14 cellular contexts compared by ENCODE assay signal in genomic region chr20:51495921-51496545, GRCh38. TPM values are rescaled to one million over a fixed set of nuclear protein-coding genes. Genes with fewer than 3 reads are reported as not detected.
DNase-seq lines count a peak whose midpoint lies in the region; ATAC-seq and TF ChIP-seq lines count a peak whose summit lies in the region.
"Had no signal": no experiment of that assay in that cellular context is flagged by ENCODE, and none has a peak within 500 bp of the region (broad histone marks: within the 10 kb centered on the region; RNA-seq: fewer than 3 reads in every experiment).

No MANE protein-coding gene starts in this region.

- peaks cover 6% of the 10 kb centered on the region for H3K36me3 Mint-ChIP-seq in T-helper 17 cell (ENCODE audit: low read depth)

- H3K4me2 ChIP-seq in BLaER1 treated with 17β-estradiol and CSF1 and Interleukin-3, amounts not matched to agents 10 nM and 100 nM, result peak overlapping the region; percentile 83 to 96 (median 93)
- no peak overlapping the region for H3K4me2 ChIP-seq in OCI-LY7 (ENCODE audit: low read length)

- TF ChIP-seq CTCF in A673 (conservative IDR thresholded peaks at IDR 0.05; ENCODE audit: low read depth, low read length) (no peak), OCI-LY7 (conservative IDR thresholded peaks at IDR 0.05; ENCODE audit: low read length) (no peak)

- H3K4me1 ChIP-seq in A673 (ENCODE audit: insufficient read depth, low read length, poor library complexity, severe bottlenecking) (peaks cover 73% of the 10 kb centered on the region), OCI-LY7 (ENCODE audit: insufficient read depth, low read length, poor library complexity, severe bottlenecking) (peaks cover 64% of the 10 kb centered on the region)
- H3K4me1 ChIP-seq in BLaER1 treated with 17β-estradiol and CSF1 and Interleukin-3, amounts not matched to agents 10 nM and 100 nM, result peaks cover 93 to 97% (median 96%) of the 10 kb centered on the region in 10 experiments

- DNase-seq in A673 (ENCODE audit: low spot score) (no peak), T-helper 17 cell (no peak), fibroblast of gingiva (ENCODE audit: low read depth) (peak; percentile 79), OCI-LY7 (ENCODE audit: low spot score) (no peak), inferior parietal cortex (ENCODE audit: extremely low spot score) (no peak)
- DNase-seq: activated T-cell treated with anti-CD3 and anti-CD28 coated beads, Interleukin-2, amount 50 U/mL, for 48 hours; heart right ventricle; NCI-H1105 treated with DMSO at 0.1 percent for 48 hours; NCI-H524 treated with DMSO at 0.1 percent for 48 hours; SIG-M5 had no signal

- H3K36me3 ChIP-seq in A673 (ENCODE audit: insufficient read depth, low read length, poor library complexity, severe bottlenecking), result no peaks in the 10 kb centered on the region
- H3K36me3 ChIP-seq in BLaER1 treated with 17β-estradiol and CSF1 and Interleukin-3, amounts not matched to agents 10 nM and 100 nM, result no peaks in the 10 kb centered on the region
- peaks cover 56% of the 10 kb centered on the region for H3K36me3 ChIP-seq in OCI-LY7 (ENCODE audit: insufficient read depth, low read length)
- H3K36me3 ChIP-seq: heart right ventricle had no signal

- no peaks in the 10 kb centered on the region for H3K27me3 ChIP-seq in A673 (replicated peaks; ENCODE audit: insufficient read depth, low read depth, low read length, poor library complexity)
- H3K27me3 ChIP-seq in BLaER1 treated with 17β-estradiol and CSF1 and Interleukin-3, amounts not matched to agents 10 nM and 100 nM, result no peaks in the 10 kb centered on the region

- H3K9ac ChIP-seq in BLaER1 treated with 17β-estradiol and CSF1 and Interleukin-3, amounts not matched to agents 10 nM and 100 nM, result peak overlapping the region in 4 of 11 experiments; percentile 59 to 79 (median 75); a peak in 9 of 22 replicates

- CTCF ChIA-PET in A673 (lab: Charles Lee), result no interaction called here
- CTCF ChIA-PET in OCI-LY7 (lab: Charles Lee; ENCODE audit: unreplicated experiment), result no interaction called here

- H3K27me3 Mint-ChIP-seq in T-helper 17 cell, result no peaks in the 10 kb centered on the region

- intact Hi-C loops in A673 (cut with micrococcal nuclease; ENCODE audit: unreplicated experiment) (no loop called here), OCI-LY7 (cut with micrococcal nuclease; ENCODE audit: unreplicated experiment) (no loop called here)

- H3K27ac ChIP-seq in A673 (ENCODE audit: low read depth, low read length, poor library complexity, severe bottlenecking) (peak overlapping the region; percentile 84), OCI-LY7 (ENCODE audit: low read depth, low read length, poor library complexity, severe bottlenecking) (no peak overlapping the region)
- H3K27ac ChIP-seq in BLaER1 treated with 17β-estradiol and CSF1 and Interleukin-3, amounts not matched to agents 10 nM and 100 nM, result peak overlapping the region in 6 of 11 experiments; percentile 76 to 91 (median 86); a peak in 12 of 22 replicates

- H3K4me3 Mint-ChIP-seq in T-helper 17 cell, result peak overlapping the region; percentile 45

- H3K9me2 ChIP-seq in OCI-LY7 (ENCODE audit: insufficient read depth, low read length), result no peaks in the 10 kb centered on the region

- BruUV-seq in A673 (replicated peaks; lab: Mats Ljungman, UMichigan) (no TSS peak), OCI-LY7 (replicated peaks; lab: Mats Ljungman, UMichigan) (no TSS peak)

- peaks cover 0 to 4% (median 0%) of the 10 kb centered on the region in 11 experiments; a peak in 2 of 22 replicates for H4K20me1 ChIP-seq in BLaER1 treated with 17β-estradiol and CSF1 and Interleukin-3, amounts not matched to agents 10 nM and 100 nM
- no peaks in the 10 kb centered on the region for H4K20me1 ChIP-seq in OCI-LY7 (ENCODE audit: insufficient read depth, low read length)

- ATAC-seq in T-helper 17 cell (no peak), HG02840 (IDR thresholded peaks at IDR 0.05; ENCODE audit: low FRiP score, unreplicated experiment) (no peak), HG02610 (IDR thresholded peaks at IDR 0.05; ENCODE audit: unreplicated experiment) (no peak)
- ATAC-seq: heart right ventricle, sciatic nerve had no signal

- H2AFZ ChIP-seq in OCI-LY7 (ENCODE audit: low read length), result no peak overlapping the region

- H3K9me3 ChIP-seq in A673 (ENCODE audit: low read depth, low read length, poor library complexity, severe bottlenecking), result no peaks in the 10 kb centered on the region
- no peaks in the 10 kb centered on the region for H3K9me3 ChIP-seq in BLaER1 treated with 17β-estradiol and CSF1 and Interleukin-3, amounts not matched to agents 10 nM and 100 nM (replicated peaks in 1 of 11)
- no peaks in the 10 kb centered on the region for H3K9me3 ChIP-seq in T-helper 17 cell (ENCODE audit: control insufficient read depth, low read length, poor library complexity, severe bottlenecking)
- H3K9me3 ChIP-seq in OCI-LY7 (ENCODE audit: low read length), result no peaks in the 10 kb centered on the region
- H3K9me3 ChIP-seq: heart right ventricle had no signal

- no peak overlapping the region for H3K4me3 ChIP-seq in A673 (ENCODE audit: low read depth, low read length, poor library complexity, severe bottlenecking)
- no peak overlapping the region for H3K4me3 ChIP-seq in BLaER1 treated with 17β-estradiol and CSF1 and Interleukin-3, amounts not matched to agents 10 nM and 100 nM
- H3K4me3 ChIP-seq in OCI-LY7 (ENCODE audit: low read depth, low read length, poor library complexity, severe bottlenecking), result no peak overlapping the region
- H3K4me3 ChIP-seq: heart right ventricle had no signal

- H3K79me2 ChIP-seq in OCI-LY7 (ENCODE audit: insufficient read depth, low read depth, low read length), result peaks cover 29% of the 10 kb centered on the region; the same call in 1 of the 2 replicates

- H3K4me1 Mint-ChIP-seq in T-helper 17 cell, result peaks cover 69% of the 10 kb centered on the region

- H3K27ac Mint-ChIP-seq in T-helper 17 cell, result peak overlapping the region; percentile 94

- POLR2A ChIA-PET in A673 (lab: Charles Lee; ENCODE audit: low non-redundant PET) (no interaction called here), OCI-LY7 (lab: Charles Lee) (interaction anchor here (0.6 to 1.0 kb wide), 2 partner anchors 9 to 171 kb away, joined by 3 to 4 read pairs; no protein-coding TSS in a partner anchor)

RNA-seq across cellular contexts. Expression of gene NFATC2, which starts 46.5 kb away (rescaled TPM):
- total RNA-seq in A673 (2021) (0.64 and 0.76 TPM in 2 replicates), T-helper 17 cell (10 to 100 TPM; 51.0 to 58.7 TPM), OCI-LY7 (2022) (43.7 and 43.8 TPM in 2 replicates)
- total RNA-seq in OCI-LY7 (2014; rRNA removed; shearing (Covaris generic)), result 12.5 TPM in 2 replicates
